8 cellular contexts compared by ENCODE assay signal in genomic region chr2:74464406-74464805, GRCh38. TPM values are rescaled to one million over a fixed set of nuclear protein-coding genes. Genes with fewer than 3 reads are reported as not detected.
DNase-seq lines count a peak whose midpoint lies in the region; ATAC-seq lines count a peak whose summit lies in the region.

No MANE protein-coding gene starts in this region.

- H3K4me3 Mint-ChIP-seq in activated CD4-positive, alpha-beta T cell treated with anti-CD3 and anti-CD28 coated beads for 36 hours = peak overlapping the region; percentile 93
- peak overlapping the region; percentile 96 for H3K4me3 Mint-ChIP-seq in activated T-helper 1 cell treated with anti-CD3 and anti-CD28 coated beads, Interleukin-12 subunit alpha, Interleukin-12 subunit beta, Interleukin-2, Interleukin-4 antibody, amounts not matched to agents 30 ng/mL and 10 ng/mL and 1 ng/mL, durations not matched to agents 14 hours and 24 hours and 36 hours

- no peak for DNase-seq in activated CD4-positive, alpha-beta T cell treated with anti-CD3 and anti-CD28 coated beads for 36 hours
- DNase-seq in activated CD4-positive, alpha-beta T cell treated with anti-CD3 and anti-CD28 coated beads, Interleukin-2, amount 50 U/mL, for 1 hour = no peak
- no peak for DNase-seq in activated T-helper 1 cell treated with anti-CD3 and anti-CD28 coated beads, Interleukin-12 subunit alpha, Interleukin-12 subunit beta, Interleukin-2, Interleukin-4 antibody, amounts not matched to agents 30 ng/mL and 10 ng/mL and 1 ng/mL, durations not matched to agents 14 hours and 24 hours and 36 hours (ENCODE audit: low spot score)
- no peak for DNase-seq in substantia nigra (lab: John Stamatoyannopoulos, UW)
- no peak for DNase-seq in DMS79 treated with DMSO at 0.1 percent for 48 hours (lab: John Stamatoyannopoulos, UW)

- H3K4me3 ChIP-seq in iPS-18c (ENCODE audit: insufficient read depth, low read depth, low read length) = peak overlapping the region; percentile 89

- H3K36me3 Mint-ChIP-seq in activated CD4-positive, alpha-beta T cell treated with anti-CD3 and anti-CD28 coated beads for 36 hours (ENCODE audit: low read depth) = peaks cover 9% of the 10 kb centered on the region
- H3K36me3 Mint-ChIP-seq in activated T-helper 1 cell treated with anti-CD3 and anti-CD28 coated beads, Interleukin-12 subunit alpha, Interleukin-12 subunit beta, Interleukin-2, Interleukin-4 antibody, amounts not matched to agents 30 ng/mL and 10 ng/mL and 1 ng/mL, durations not matched to agents 14 hours and 24 hours and 36 hours (ENCODE audit: low read depth) = peaks cover 9% of the 10 kb centered on the region

- H3K9me3 ChIP-seq in iPS-18c (ENCODE audit: control insufficient read depth, insufficient read depth, low read length) = no peaks in the 10 kb centered on the region

- no peaks in the 10 kb centered on the region for H3K9me3 Mint-ChIP-seq in activated CD4-positive, alpha-beta T cell treated with anti-CD3 and anti-CD28 coated beads for 36 hours (ENCODE audit: low read depth)
- H3K9me3 Mint-ChIP-seq in activated T-helper 1 cell treated with anti-CD3 and anti-CD28 coated beads, Interleukin-12 subunit alpha, Interleukin-12 subunit beta, Interleukin-2, Interleukin-4 antibody, amounts not matched to agents 30 ng/mL and 10 ng/mL and 1 ng/mL, durations not matched to agents 14 hours and 24 hours and 36 hours = no peaks in the 10 kb centered on the region

- ATAC-seq in activated CD4-positive, alpha-beta T cell treated with anti-CD3 and anti-CD28 coated beads for 36 hours = peak; percentile 1
- ATAC-seq in GM18498 (IDR thresholded peaks at IDR 0.05; ENCODE audit: unreplicated experiment) = no peak
- ATAC-seq in HG03196 (IDR thresholded peaks at IDR 0.05; ENCODE audit: unreplicated experiment) = no peak

- CTCF ChIA-PET in activated CD4-positive, alpha-beta T cell treated with anti-CD3 and anti-CD28 coated beads for 36 hours (lab: Charles Lee) = interaction anchor here (0.8 to 1.2 kb wide), 3 partner anchors 19 to 641 kb away, joined by 3 read pairs; partner anchors contain the start of genes CCDC142 and TTC31

- peaks cover 20% of the 10 kb centered on the region for H3K4me1 Mint-ChIP-seq in activated CD4-positive, alpha-beta T cell treated with anti-CD3 and anti-CD28 coated beads for 36 hours
- H3K4me1 Mint-ChIP-seq in activated T-helper 1 cell treated with anti-CD3 and anti-CD28 coated beads, Interleukin-12 subunit alpha, Interleukin-12 subunit beta, Interleukin-2, Interleukin-4 antibody, amounts not matched to agents 30 ng/mL and 10 ng/mL and 1 ng/mL, durations not matched to agents 14 hours and 24 hours and 36 hours (ENCODE audit: low read depth) = peaks cover 26% of the 10 kb centered on the region

- no peaks in the 10 kb centered on the region for H3K27me3 Mint-ChIP-seq in activated CD4-positive, alpha-beta T cell treated with anti-CD3 and anti-CD28 coated beads for 36 hours
- H3K27me3 Mint-ChIP-seq in activated T-helper 1 cell treated with anti-CD3 and anti-CD28 coated beads, Interleukin-12 subunit alpha, Interleukin-12 subunit beta, Interleukin-2, Interleukin-4 antibody, amounts not matched to agents 30 ng/mL and 10 ng/mL and 1 ng/mL, durations not matched to agents 14 hours and 24 hours and 36 hours (ENCODE audit: insufficient read depth) = no peaks in the 10 kb centered on the region

- POLR2A ChIA-PET in activated CD4-positive, alpha-beta T cell treated with anti-CD3 and anti-CD28 coated beads for 36 hours (lab: Charles Lee) = interaction anchor here (0.6 kb wide), 1 partner anchor 8 kb away, joined by 3 read pairs; no protein-coding TSS in a partner anchor

- H3K27ac ChIP-seq in substantia nigra (ENCODE audit: low read depth, low read length, poor library complexity, severe bottlenecking) = peak overlapping the region; percentile 69

- intact Hi-C loops in activated CD4-positive, alpha-beta T cell treated with anti-CD3 and anti-CD28 coated beads for 36 hours (cut with DNase I, micrococcal nuclease) = no loop called here
- intact Hi-C loops in activated T-helper 1 cell treated with anti-CD3 and anti-CD28 coated beads, Interleukin-12 subunit alpha, Interleukin-12 subunit beta, Interleukin-2, Interleukin-4 antibody, amounts not matched to agents 30 ng/mL and 10 ng/mL and 1 ng/mL, durations not matched to agents 14 hours and 24 hours and 36 hours (cut with micrococcal nuclease) = loop anchor here (1.0 kb wide), 1 partner anchor 8 kb away; the partner anchor contains the start of gene MRPL53

- peak overlapping the region; percentile 60 for H3K27ac Mint-ChIP-seq in activated CD4-positive, alpha-beta T cell treated with anti-CD3 and anti-CD28 coated beads for 36 hours
- peak overlapping the region; percentile 68 for H3K27ac Mint-ChIP-seq in activated T-helper 1 cell treated with anti-CD3 and anti-CD28 coated beads, Interleukin-12 subunit alpha, Interleukin-12 subunit beta, Interleukin-2, Interleukin-4 antibody, amounts not matched to agents 30 ng/mL and 10 ng/mL and 1 ng/mL, durations not matched to agents 14 hours and 24 hours and 36 hours

RNA-seq across cellular contexts. Expression of gene MOGS, which starts 0.8 kb away (rescaled TPM):
- 10 to 100 TPM; 44.2 to 48.9 TPM for total RNA-seq in activated CD4-positive, alpha-beta T cell treated with anti-CD3 and anti-CD28 coated beads for 36 hours
- total RNA-seq in activated T-helper 1 cell treated with anti-CD3 and anti-CD28 coated beads, Interleukin-12 subunit alpha, Interleukin-12 subunit beta, Interleukin-2, Interleukin-4 antibody, amounts not matched to agents 30 ng/mL and 10 ng/mL and 1 ng/mL, durations not matched to agents 14 hours and 24 hours and 36 hours = 87.7 and 88.6 TPM in 2 replicates

RNA-seq across cellular contexts. Expression of gene WBP1, which starts 6.2 kb away (rescaled TPM):
- total RNA-seq in activated CD4-positive, alpha-beta T cell treated with anti-CD3 and anti-CD28 coated beads for 36 hours = 10 to 100 TPM; 24.9 to 30.2 TPM
- total RNA-seq in activated T-helper 1 cell treated with anti-CD3 and anti-CD28 coated beads, Interleukin-12 subunit alpha, Interleukin-12 subunit beta, Interleukin-2, Interleukin-4 antibody, amounts not matched to agents 30 ng/mL and 10 ng/mL and 1 ng/mL, durations not matched to agents 14 hours and 24 hours and 36 hours = 32.6 and 35.3 TPM in 2 replicates

RNA-seq across cellular contexts. Expression of gene MRPL53, which starts 8.1 kb away (rescaled TPM):
- 10 to 100 TPM; 87.4 to 88.5 TPM for total RNA-seq in activated CD4-positive, alpha-beta T cell treated with anti-CD3 and anti-CD28 coated beads for 36 hours
- 118 and 124 TPM in 2 replicates for total RNA-seq in activated T-helper 1 cell treated with anti-CD3 and anti-CD28 coated beads, Interleukin-12 subunit alpha, Interleukin-12 subunit beta, Interleukin-2, Interleukin-4 antibody, amounts not matched to agents 30 ng/mL and 10 ng/mL and 1 ng/mL, durations not matched to agents 14 hours and 24 hours and 36 hours

RNA-seq across cellular contexts. Expression of gene INO80B, which starts 9.5 kb away (rescaled TPM):
- 10 to 100 TPM; 24.2 to 25.6 TPM for total RNA-seq in activated CD4-positive, alpha-beta T cell treated with anti-CD3 and anti-CD28 coated beads for 36 hours
- total RNA-seq in activated T-helper 1 cell treated with anti-CD3 and anti-CD28 coated beads, Interleukin-12 subunit alpha, Interleukin-12 subunit beta, Interleukin-2, Interleukin-4 antibody, amounts not matched to agents 30 ng/mL and 10 ng/mL and 1 ng/mL, durations not matched to agents 14 hours and 24 hours and 36 hours = 67.8 and 70.0 TPM in 2 replicates

RNA-seq across cellular contexts. Expression of gene CCDC142, which starts 18.4 kb away (rescaled TPM):
- total RNA-seq in activated CD4-positive, alpha-beta T cell treated with anti-CD3 and anti-CD28 coated beads for 36 hours = 10 to 100 TPM in 1 of 2 experiments, 1 to 10 TPM in 1; 9.7 to 13.2 TPM
- 30.4 and 36.3 TPM in 2 replicates for total RNA-seq in activated T-helper 1 cell treated with anti-CD3 and anti-CD28 coated beads, Interleukin-12 subunit alpha, Interleukin-12 subunit beta, Interleukin-2, Interleukin-4 antibody, amounts not matched to agents 30 ng/mL and 10 ng/mL and 1 ng/mL, durations not matched to agents 14 hours and 24 hours and 36 hours
